ENCODE assay signal across 19 cellular contexts in the genomic region with DNA sequence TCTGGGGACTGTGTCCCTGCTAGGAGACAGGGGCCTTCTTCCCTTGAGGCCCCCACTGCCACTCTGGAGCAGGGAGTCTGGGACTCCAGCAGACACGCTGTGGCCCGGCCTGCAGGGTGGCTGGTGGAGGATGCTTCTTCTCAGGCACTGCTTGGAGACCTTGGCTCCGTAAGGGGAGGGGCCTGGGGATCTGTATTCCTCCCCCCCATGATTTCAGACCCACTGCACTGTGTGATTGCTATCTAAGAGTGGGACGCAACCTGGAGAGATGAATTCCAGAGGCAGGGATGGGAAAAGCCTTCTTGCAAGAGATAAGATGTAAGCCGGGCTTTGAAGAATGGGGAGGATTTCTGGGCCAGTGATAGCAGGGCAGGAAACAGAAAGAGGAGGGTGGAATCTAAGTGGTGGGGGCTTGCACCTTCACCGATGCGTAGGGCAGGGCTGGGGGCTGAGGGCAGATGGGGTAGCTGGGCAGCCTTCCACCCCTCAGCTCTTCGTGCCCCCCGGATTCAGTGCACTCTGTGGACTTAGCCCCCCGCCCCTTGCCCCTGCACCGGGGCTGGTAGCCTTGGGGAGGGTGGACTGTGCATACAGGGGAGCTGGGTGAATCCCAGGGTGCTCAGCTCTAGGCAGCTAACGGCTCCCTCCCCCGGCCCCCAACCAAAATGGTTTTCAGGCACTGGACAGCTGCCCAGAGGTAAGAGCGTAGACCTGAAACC. TPM values are rescaled to one million over a fixed set of nuclear protein-coding genes. Genes with fewer than 3 reads are reported as not detected.
DNase-seq lines count a peak whose midpoint lies in the region; ATAC-seq and TF ChIP-seq lines count a peak whose summit lies in the region.
"Had no signal": no experiment of that assay in that cellular context is flagged by ENCODE, and none has a peak within 500 bp of the region (broad histone marks: within the 10 kb centered on the region; RNA-seq: fewer than 3 reads in every experiment).

No MANE protein-coding gene starts in this region.

- H3K4me3 ChIP-seq in Loucy (ENCODE audit: low read length, poor library complexity, severe bottlenecking) (peak overlapping the region; percentile 48), iPS-15b (ENCODE audit: low read depth, low read length) (peak overlapping the region; percentile 22), trophoblast cell (ENCODE audit: low read depth, low read length) (no peak overlapping the region)

- H3K18ac ChIP-seq in trophoblast cell (ENCODE audit: low read length), result peak overlapping the region; percentile 35

- H3K27me3 ChIP-seq in Loucy (ENCODE audit: insufficient read depth, low read length, poor library complexity, severe bottlenecking) (no peaks in the 10 kb centered on the region), iPS-15b (ENCODE audit: control insufficient read depth, insufficient read depth, low read length) (no peaks in the 10 kb centered on the region), trophoblast cell (ENCODE audit: insufficient read depth, low read length) (no peaks in the 10 kb centered on the region)

- H3K27me3 Mint-ChIP-seq in stimulated activated naive B cell treated with anti-CD40 and anti-IgM and Interleukin-4, amounts not matched to agents 10 μg/mL and 1 μg/mL and 100 μg/mL, for 72 hours, result no peaks in the 10 kb centered on the region
- no peaks in the 10 kb centered on the region for H3K27me3 Mint-ChIP-seq in activated CD8-positive, alpha-beta T cell treated with anti-CD3 and anti-CD28 coated beads for 36 hours
- H3K27me3 Mint-ChIP-seq: memory B cell; stimulated activated naive CD8-positive, alpha-beta T cell treated with anti-CD3 and anti-CD28 coated beads, Interleukin-15, Interleukin-2, amounts not matched to agents 100 ng/mL and 50 ng/mL, for 24 hours had no signal

- POLR2A ChIA-PET in activated CD8-positive, alpha-beta T cell treated with anti-CD3 and anti-CD28 coated beads for 36 hours (lab: Charles Lee), result interaction anchor here (1.2 kb wide), 1 partner anchor 58 kb away, joined by 3 read pairs; no protein-coding TSS in a partner anchor

- H3K79me2 ChIP-seq in Loucy (ENCODE audit: insufficient read depth, low read length) (peaks cover 90% of the 10 kb centered on the region), trophoblast cell (ENCODE audit: control insufficient read depth, insufficient read depth, low read length, poor library complexity) (peaks cover 5% of the 10 kb centered on the region)

- H3K9me3 Mint-ChIP-seq in stimulated activated naive B cell treated with anti-CD40 and anti-IgM and Interleukin-4, amounts not matched to agents 10 μg/mL and 1 μg/mL and 100 μg/mL, for 72 hours, result no peaks in the 10 kb centered on the region
- no peaks in the 10 kb centered on the region for H3K9me3 Mint-ChIP-seq in activated CD8-positive, alpha-beta T cell treated with anti-CD3 and anti-CD28 coated beads for 36 hours
- H3K9me3 Mint-ChIP-seq: activated naive CD8-positive, alpha-beta T cell treated with anti-CD3 and anti-CD28 coated beads, Interleukin-2, amount 10 ng/mL, durations not matched to agents 7 days and 5 days; HFFc6; memory B cell; stimulated activated naive CD8-positive, alpha-beta T cell treated with anti-CD3 and anti-CD28 coated beads, Interleukin-15, Interleukin-2, amounts not matched to agents 100 ng/mL and 50 ng/mL, for 24 hours; T-helper 2 cell treated with Interferon-gamma antibody and Interleukin-4, amounts not matched to agents 5 μg/mL and 100 μg/mL, for 36 hours had no signal

- H2BK12ac ChIP-seq in trophoblast cell (ENCODE audit: low read length), result no peak overlapping the region

- H3K14ac ChIP-seq in trophoblast cell (ENCODE audit: low read length), result no peak overlapping the region

- ATAC-seq in GM18867 (IDR thresholded peaks at IDR 0.05; ENCODE audit: unreplicated experiment), result no peak
- no peak for ATAC-seq in stimulated activated naive B cell treated with anti-CD40 and anti-IgM and Interleukin-4, amounts not matched to agents 10 μg/mL and 1 μg/mL and 100 μg/mL, for 72 hours (replicated peaks)
- no peak for ATAC-seq in activated CD8-positive, alpha-beta T cell treated with anti-CD3 and anti-CD28 coated beads for 36 hours
- ATAC-seq: foreskin keratinocyte, Right ventricle myocardium inferior had no signal

- H3K4me2 ChIP-seq in Loucy (ENCODE audit: low read depth, low read length, poor library complexity, severe bottlenecking) (peak overlapping the region; percentile 69), trophoblast cell (ENCODE audit: low read length) (peak overlapping the region; percentile 38)

- no peak overlapping the region for H3K27ac ChIP-seq in trophoblast cell (ENCODE audit: low read depth, low read length)
- H3K27ac ChIP-seq: foreskin keratinocyte had no signal

- DNase-seq in trophoblast cell, result no peak
- no peak for DNase-seq in activated CD4-positive, alpha-beta T cell treated with anti-CD3 and anti-CD28 coated beads, Interleukin-2, amount 50 U/mL, for 4 hours
- DNase-seq in stimulated activated naive B cell treated with anti-CD40 and anti-IgM and Interleukin-4, amounts not matched to agents 10 μg/mL and 1 μg/mL and 100 μg/mL, for 72 hours, result no peak
- no peak for DNase-seq in activated CD8-positive, alpha-beta T cell treated with anti-CD3 and anti-CD28 coated beads for 36 hours
- DNase-seq: activated CD4-positive, alpha-beta T cell treated with anti-CD3 and anti-CD28 coated beads for 1 hour; activated naive CD8-positive, alpha-beta T cell treated with anti-CD3 and anti-CD28 coated beads, Interleukin-2, amount 10 ng/mL, durations not matched to agents 7 days and 5 days; CD4-positive, CD25-positive, alpha-beta regulatory T cell; central memory CD4-positive, alpha-beta T cell; foreskin keratinocyte; HFFc6; NCI-H1930 had no signal

- no peak overlapping the region for H2BK120ac ChIP-seq in trophoblast cell (ENCODE audit: insufficient read depth, low read length, poor library complexity)

- peaks cover 59% of the 10 kb centered on the region for H4K20me1 ChIP-seq in Loucy (ENCODE audit: insufficient read depth, low read length, poor library complexity, severe bottlenecking)

- H3F3A ChIP-seq in Loucy (ENCODE audit: low read depth), result peaks cover 9% of the 10 kb centered on the region

- H3K9me2 ChIP-seq in Loucy (replicated peaks; ENCODE audit: low read depth, low read length), result no peaks in the 10 kb centered on the region

- H2BK5ac ChIP-seq in trophoblast cell (ENCODE audit: low read depth, low read length, poor library complexity), result no peak overlapping the region

- H3K4me1 ChIP-seq in ES-I3 (ENCODE audit: insufficient read depth, low read length) (peaks cover 57% of the 10 kb centered on the region), Loucy (ENCODE audit: insufficient read depth, low read length, poor library complexity, severe bottlenecking) (peaks cover 66% of the 10 kb centered on the region), iPS-15b (ENCODE audit: control insufficient read depth, insufficient read depth, low read length) (peaks cover 31% of the 10 kb centered on the region), trophoblast cell (ENCODE audit: control insufficient read depth in 1 of 2, insufficient read depth in 2 of 2, low read length in 2 of 2) (peaks cover 33 to 46% of the 10 kb centered on the region in 2 experiments)

- no peak overlapping the region for H4K91ac ChIP-seq in trophoblast cell (ENCODE audit: low read depth, low read length)

- H4K12ac ChIP-seq in trophoblast cell (ENCODE audit: low read depth, low read length), result no peak overlapping the region

- H3K9ac ChIP-seq in ES-I3 (ENCODE audit: low read depth, low read length), result peak overlapping the region; percentile 37; the same call in 1 of the 2 replicates
- H3K9ac ChIP-seq in Loucy (ENCODE audit: low read depth, low read length, poor library complexity, severe bottlenecking), result peak overlapping the region; percentile 61
- H3K9ac ChIP-seq in iPS-15b (ENCODE audit: low read depth, low read length), result peak overlapping the region; percentile 65
- no peak overlapping the region for H3K9ac ChIP-seq in trophoblast cell (ENCODE audit: low read length)

- H3K4me1 Mint-ChIP-seq in stimulated activated naive B cell treated with anti-CD40 and anti-IgM and Interleukin-4, amounts not matched to agents 10 μg/mL and 1 μg/mL and 100 μg/mL, for 72 hours, result peaks cover 45 to 66% of the 10 kb centered on the region in 2 donors
- peaks cover 41% of the 10 kb centered on the region for H3K4me1 Mint-ChIP-seq in activated CD8-positive, alpha-beta T cell treated with anti-CD3 and anti-CD28 coated beads for 36 hours (ENCODE audit: low read depth)

- H3K9me3 ChIP-seq in ES-I3 (ENCODE audit: control insufficient read depth, insufficient read depth, low read length), result no peaks in the 10 kb centered on the region
- no peaks in the 10 kb centered on the region for H3K9me3 ChIP-seq in Loucy (ENCODE audit: insufficient read depth, low read depth, low read length)
- no peaks in the 10 kb centered on the region for H3K9me3 ChIP-seq in iPS-15b (ENCODE audit: control insufficient read depth, insufficient read depth, low read length)
- H3K9me3 ChIP-seq in trophoblast cell (ENCODE audit: insufficient read depth, low read depth, low read length), result no peaks in the 10 kb centered on the region

- TF ChIP-seq CTCF in Loucy (conservative IDR thresholded peaks at IDR 0.05; ENCODE audit: low read length), result no peak
- no peak for TF ChIP-seq CTCF in activated CD8-positive, alpha-beta T cell treated with anti-CD3 and anti-CD28 coated beads for 36 hours (IDR thresholded peaks at IDR 0.05)

- WGBS in trophoblast cell (ENCODE audit: extremely low coverage, insufficient coverage, insufficient read length), result no CpG with 5 or more reads among the region's 14 CpGs

- H3K23ac ChIP-seq in trophoblast cell (ENCODE audit: low read length), result no peak overlapping the region

- H3K4me3 Mint-ChIP-seq in stimulated activated naive B cell treated with anti-CD40 and anti-IgM and Interleukin-4, amounts not matched to agents 10 μg/mL and 1 μg/mL and 100 μg/mL, for 72 hours, result no peak overlapping the region
- no peak overlapping the region for H3K4me3 Mint-ChIP-seq in activated CD8-positive, alpha-beta T cell treated with anti-CD3 and anti-CD28 coated beads for 36 hours
- H3K4me3 Mint-ChIP-seq: CD4-positive, CD25-positive, alpha-beta regulatory T cell; HFFc6; stimulated activated naive CD8-positive, alpha-beta T cell treated with anti-CD3 and anti-CD28 coated beads, Interleukin-15, Interleukin-2, amounts not matched to agents 100 ng/mL and 50 ng/mL, for 24 hours; T-helper 2 cell treated with Interferon-gamma antibody and Interleukin-4, amounts not matched to agents 5 μg/mL and 100 μg/mL, for 36 hours had no signal

- H3K79me1 ChIP-seq in trophoblast cell (ENCODE audit: low read length), result peaks cover 18% of the 10 kb centered on the region

- H3K27ac Mint-ChIP-seq in stimulated activated naive B cell treated with anti-CD40 and anti-IgM and Interleukin-4, amounts not matched to agents 10 μg/mL and 1 μg/mL and 100 μg/mL, for 72 hours, result no peak overlapping the region
- no peak overlapping the region for H3K27ac Mint-ChIP-seq in activated CD8-positive, alpha-beta T cell treated with anti-CD3 and anti-CD28 coated beads for 36 hours
- H3K27ac Mint-ChIP-seq: activated naive CD8-positive, alpha-beta T cell treated with anti-CD3 and anti-CD28 coated beads, Interleukin-2, amount 10 ng/mL, durations not matched to agents 7 days and 5 days; HFFc6; memory B cell; stimulated activated naive CD8-positive, alpha-beta T cell treated with anti-CD3 and anti-CD28 coated beads, Interleukin-15, Interleukin-2, amounts not matched to agents 100 ng/mL and 50 ng/mL, for 24 hours; T-helper 2 cell treated with Interferon-gamma antibody and Interleukin-4, amounts not matched to agents 5 μg/mL and 100 μg/mL, for 36 hours had no signal

- H2AFZ ChIP-seq in Loucy (ENCODE audit: low read length) (no peak overlapping the region), trophoblast cell (ENCODE audit: insufficient read depth, low read length, poor library complexity) (no peak overlapping the region)

- H2AK5ac ChIP-seq in trophoblast cell (ENCODE audit: low read length), result no peak overlapping the region

- CTCF ChIA-PET in activated CD8-positive, alpha-beta T cell treated with anti-CD3 and anti-CD28 coated beads for 36 hours (lab: Charles Lee), result interaction anchor here (1.2 to 2.1 kb wide), 6 partner anchors 8 to 192 kb away, joined by 3 to 8 read pairs (median 6); no protein-coding TSS in a partner anchor

- H3K36me3 Mint-ChIP-seq in stimulated activated naive B cell treated with anti-CD40 and anti-IgM and Interleukin-4, amounts not matched to agents 10 μg/mL and 1 μg/mL and 100 μg/mL, for 72 hours, result peaks cover 2 to 4% of the 10 kb centered on the region in 2 donors
- no peaks in the 10 kb centered on the region for H3K36me3 Mint-ChIP-seq in activated CD8-positive, alpha-beta T cell treated with anti-CD3 and anti-CD28 coated beads for 36 hours (ENCODE audit: low read depth)
- H3K36me3 Mint-ChIP-seq: activated naive CD8-positive, alpha-beta T cell treated with anti-CD3 and anti-CD28 coated beads, Interleukin-2, amount 10 ng/mL, durations not matched to agents 7 days and 5 days; CD4-positive, CD25-positive, alpha-beta regulatory T cell; memory B cell had no signal

- H3K36me3 ChIP-seq in ES-I3 (ENCODE audit: insufficient read depth, low read length) (no peaks in the 10 kb centered on the region), Loucy (ENCODE audit: insufficient read depth, low read length) (peaks cover 10% of the 10 kb centered on the region; the same call in 1 of the 2 replicates), iPS-15b (ENCODE audit: control insufficient read depth, insufficient read depth, low read length) (no peaks in the 10 kb centered on the region), trophoblast cell (ENCODE audit: control insufficient read depth in 1 of 2, insufficient read depth in 2 of 2, low read length in 2 of 2) (peaks cover 4% of the 10 kb centered on the region in 2 experiments)

- no peak overlapping the region for H3K4ac ChIP-seq in trophoblast cell (ENCODE audit: low read depth, low read length)

- H4K8ac ChIP-seq in trophoblast cell (ENCODE audit: low read depth, low read length), result no peak overlapping the region

- intact Hi-C loops in activated CD8-positive, alpha-beta T cell treated with anti-CD3 and anti-CD28 coated beads for 36 hours (cut with micrococcal nuclease), result no loop called here

RNA-seq across cellular contexts. Expression of gene GSE1, which starts 5.2 kb away (rescaled TPM):
- polyA plus RNA-seq in trophoblast cell (2013), result 175 and 188 TPM in 2 replicates
- 10 to 100 TPM; 33.6 to 34.5 TPM for total RNA-seq in activated CD8-positive, alpha-beta T cell treated with anti-CD3 and anti-CD28 coated beads for 36 hours
